In the genomic region with DNA sequence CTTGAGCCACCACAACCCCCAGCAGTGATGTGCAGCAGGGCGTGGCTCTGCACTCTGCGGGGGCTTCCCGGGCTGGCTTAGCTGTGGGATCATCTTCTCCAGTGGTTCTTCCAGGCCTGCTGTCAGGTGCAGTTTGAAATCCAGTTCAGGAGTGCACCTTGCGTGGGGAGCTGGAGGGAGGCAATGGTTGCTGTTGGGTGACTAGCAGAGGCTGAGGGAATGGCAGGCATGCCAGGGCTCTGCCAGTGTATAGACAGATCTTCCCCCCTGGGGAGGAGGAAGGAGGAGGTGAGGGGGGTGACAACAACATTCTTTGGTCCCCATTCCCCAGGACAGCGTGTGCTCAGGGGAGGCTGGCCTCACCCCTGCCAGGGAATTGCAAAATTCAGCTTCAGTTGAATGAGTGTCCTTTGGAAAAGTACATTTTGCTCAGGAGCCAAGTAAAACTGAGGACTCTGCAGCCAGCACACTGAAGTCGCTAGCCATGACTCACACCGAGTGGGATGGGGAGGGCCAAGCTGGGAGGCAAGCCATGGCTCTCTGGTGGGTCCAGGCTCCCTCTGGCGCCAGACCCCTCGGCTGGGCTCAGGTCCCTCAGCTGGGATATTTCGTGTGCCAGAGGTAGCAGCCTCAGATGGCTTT, we compare ENCODE assay signal across 1 cellular context.
TF ChIP-seq lines count a peak whose summit lies in the region.

No MANE protein-coding gene starts in this region.

TF ChIP-seq in H1, 55 proteins besides CTCF, POLR2A, EP300 and RAD21 (continued from another document):
- TF ChIP-seq POU5F1 (IDR thresholded peaks at IDR 0.05; ENCODE audit: low read depth, low read length) (no peak), HDAC6 (IDR thresholded peaks at IDR 0.05; ENCODE audit: low read depth, low read length) (no peak), SRF (IDR thresholded peaks at IDR 0.05; ENCODE audit: low read depth, low read length) (no peak), TCF12 (IDR thresholded peaks at IDR 0.05; ENCODE audit: low read depth, low read length) (no peak), BRCA1 (IDR thresholded peaks at IDR 0.05; ENCODE audit: low read depth, low read length) (no peak), RXRA (IDR thresholded peaks at IDR 0.05; ENCODE audit: insufficient read depth, low read depth, low read length) (no peak), SIN3A (conservative IDR thresholded peaks at IDR 0.05 in 1 of 2, IDR thresholded peaks at IDR 0.05 in 1 of 2; ENCODE audit: low read depth in 1 of 2, low read length in 2 of 2) (no peak), CHD1 (IDR thresholded peaks at IDR 0.05; ENCODE audit: low read depth, low read length) (no peak), ASH2L (IDR thresholded peaks at IDR 0.05; ENCODE audit: low read length) (no peak), SIX5 (IDR thresholded peaks at IDR 0.05; ENCODE audit: low read depth, low read length) (no peak), NANOG (IDR thresholded peaks at IDR 0.05; ENCODE audit: insufficient read depth, low read depth, low read length, poor library complexity, severe bottlenecking) (no peak), TAF7 (optimal IDR thresholded peaks at IDR 0.05; ENCODE audit: borderline replicate concordance, low read depth, low read length) (no peak), ZNF274 (IDR thresholded peaks at IDR 0.05; ENCODE audit: borderline replicate concordance, extremely low read depth, low read length) (no peak), BACH1 (IDR thresholded peaks at IDR 0.05; ENCODE audit: low read length) (no peak), TBP (IDR thresholded peaks at IDR 0.05; ENCODE audit: low read depth, low read length) (no peak)
- TF ChIP-seq, protein P1, sequence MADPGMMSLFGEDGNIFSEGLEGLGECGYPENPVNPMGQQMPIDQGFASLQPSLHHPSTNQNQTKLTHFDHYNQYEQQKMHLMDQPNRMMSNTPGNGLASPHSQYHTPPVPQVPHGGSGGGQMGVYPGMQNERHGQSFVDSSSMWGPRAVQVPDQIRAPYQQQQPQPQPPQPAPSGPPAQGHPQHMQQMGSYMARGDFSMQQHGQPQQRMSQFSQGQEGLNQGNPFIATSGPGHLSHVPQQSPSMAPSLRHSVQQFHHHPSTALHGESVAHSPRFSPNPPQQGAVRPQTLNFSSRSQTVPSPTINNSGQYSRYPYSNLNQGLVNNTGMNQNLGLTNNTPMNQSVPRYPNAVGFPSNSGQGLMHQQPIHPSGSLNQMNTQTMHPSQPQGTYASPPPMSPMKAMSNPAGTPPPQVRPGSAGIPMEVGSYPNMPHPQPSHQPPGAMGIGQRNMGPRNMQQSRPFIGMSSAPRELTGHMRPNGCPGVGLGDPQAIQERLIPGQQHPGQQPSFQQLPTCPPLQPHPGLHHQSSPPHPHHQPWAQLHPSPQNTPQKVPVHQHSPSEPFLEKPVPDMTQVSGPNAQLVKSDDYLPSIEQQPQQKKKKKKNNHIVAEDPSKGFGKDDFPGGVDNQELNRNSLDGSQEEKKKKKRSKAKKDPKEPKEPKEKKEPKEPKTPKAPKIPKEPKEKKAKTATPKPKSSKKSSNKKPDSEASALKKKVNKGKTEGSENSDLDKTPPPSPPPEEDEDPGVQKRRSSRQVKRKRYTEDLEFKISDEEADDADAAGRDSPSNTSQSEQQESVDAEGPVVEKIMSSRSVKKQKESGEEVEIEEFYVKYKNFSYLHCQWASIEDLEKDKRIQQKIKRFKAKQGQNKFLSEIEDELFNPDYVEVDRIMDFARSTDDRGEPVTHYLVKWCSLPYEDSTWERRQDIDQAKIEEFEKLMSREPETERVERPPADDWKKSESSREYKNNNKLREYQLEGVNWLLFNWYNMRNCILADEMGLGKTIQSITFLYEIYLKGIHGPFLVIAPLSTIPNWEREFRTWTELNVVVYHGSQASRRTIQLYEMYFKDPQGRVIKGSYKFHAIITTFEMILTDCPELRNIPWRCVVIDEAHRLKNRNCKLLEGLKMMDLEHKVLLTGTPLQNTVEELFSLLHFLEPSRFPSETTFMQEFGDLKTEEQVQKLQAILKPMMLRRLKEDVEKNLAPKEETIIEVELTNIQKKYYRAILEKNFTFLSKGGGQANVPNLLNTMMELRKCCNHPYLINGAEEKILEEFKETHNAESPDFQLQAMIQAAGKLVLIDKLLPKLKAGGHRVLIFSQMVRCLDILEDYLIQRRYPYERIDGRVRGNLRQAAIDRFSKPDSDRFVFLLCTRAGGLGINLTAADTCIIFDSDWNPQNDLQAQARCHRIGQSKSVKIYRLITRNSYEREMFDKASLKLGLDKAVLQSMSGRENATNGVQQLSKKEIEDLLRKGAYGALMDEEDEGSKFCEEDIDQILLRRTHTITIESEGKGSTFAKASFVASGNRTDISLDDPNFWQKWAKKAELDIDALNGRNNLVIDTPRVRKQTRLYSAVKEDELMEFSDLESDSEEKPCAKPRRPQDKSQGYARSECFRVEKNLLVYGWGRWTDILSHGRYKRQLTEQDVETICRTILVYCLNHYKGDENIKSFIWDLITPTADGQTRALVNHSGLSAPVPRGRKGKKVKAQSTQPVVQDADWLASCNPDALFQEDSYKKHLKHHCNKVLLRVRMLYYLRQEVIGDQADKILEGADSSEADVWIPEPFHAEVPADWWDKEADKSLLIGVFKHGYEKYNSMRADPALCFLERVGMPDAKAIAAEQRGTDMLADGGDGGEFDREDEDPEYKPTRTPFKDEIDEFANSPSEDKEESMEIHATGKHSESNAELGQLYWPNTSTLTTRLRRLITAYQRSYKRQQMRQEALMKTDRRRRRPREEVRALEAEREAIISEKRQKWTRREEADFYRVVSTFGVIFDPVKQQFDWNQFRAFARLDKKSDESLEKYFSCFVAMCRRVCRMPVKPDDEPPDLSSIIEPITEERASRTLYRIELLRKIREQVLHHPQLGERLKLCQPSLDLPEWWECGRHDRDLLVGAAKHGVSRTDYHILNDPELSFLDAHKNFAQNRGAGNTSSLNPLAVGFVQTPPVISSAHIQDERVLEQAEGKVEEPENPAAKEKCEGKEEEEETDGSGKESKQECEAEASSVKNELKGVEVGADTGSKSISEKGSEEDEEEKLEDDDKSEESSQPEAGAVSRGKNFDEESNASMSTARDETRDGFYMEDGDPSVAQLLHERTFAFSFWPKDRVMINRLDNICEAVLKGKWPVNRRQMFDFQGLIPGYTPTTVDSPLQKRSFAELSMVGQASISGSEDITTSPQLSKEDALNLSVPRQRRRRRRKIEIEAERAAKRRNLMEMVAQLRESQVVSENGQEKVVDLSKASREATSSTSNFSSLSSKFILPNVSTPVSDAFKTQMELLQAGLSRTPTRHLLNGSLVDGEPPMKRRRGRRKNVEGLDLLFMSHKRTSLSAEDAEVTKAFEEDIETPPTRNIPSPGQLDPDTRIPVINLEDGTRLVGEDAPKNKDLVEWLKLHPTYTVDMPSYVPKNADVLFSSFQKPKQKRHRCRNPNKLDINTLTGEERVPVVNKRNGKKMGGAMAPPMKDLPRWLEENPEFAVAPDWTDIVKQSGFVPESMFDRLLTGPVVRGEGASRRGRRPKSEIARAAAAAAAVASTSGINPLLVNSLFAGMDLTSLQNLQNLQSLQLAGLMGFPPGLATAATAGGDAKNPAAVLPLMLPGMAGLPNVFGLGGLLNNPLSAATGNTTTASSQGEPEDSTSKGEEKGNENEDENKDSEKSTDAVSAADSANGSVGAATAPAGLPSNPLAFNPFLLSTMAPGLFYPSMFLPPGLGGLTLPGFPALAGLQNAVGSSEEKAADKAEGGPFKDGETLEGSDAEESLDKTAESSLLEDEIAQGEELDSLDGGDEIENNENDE (IDR thresholded peaks at IDR 0.05; ENCODE audit: insufficient replicate concordance, low read length): no peak
- TF ChIP-seq, protein P2, sequence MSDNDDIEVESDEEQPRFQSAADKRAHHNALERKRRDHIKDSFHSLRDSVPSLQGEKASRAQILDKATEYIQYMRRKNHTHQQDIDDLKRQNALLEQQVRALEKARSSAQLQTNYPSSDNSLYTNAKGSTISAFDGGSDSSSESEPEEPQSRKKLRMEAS (IDR thresholded peaks at IDR 0.05): no peak
